ENCODE assay signal across 24 cellular contexts in the genomic region with DNA sequence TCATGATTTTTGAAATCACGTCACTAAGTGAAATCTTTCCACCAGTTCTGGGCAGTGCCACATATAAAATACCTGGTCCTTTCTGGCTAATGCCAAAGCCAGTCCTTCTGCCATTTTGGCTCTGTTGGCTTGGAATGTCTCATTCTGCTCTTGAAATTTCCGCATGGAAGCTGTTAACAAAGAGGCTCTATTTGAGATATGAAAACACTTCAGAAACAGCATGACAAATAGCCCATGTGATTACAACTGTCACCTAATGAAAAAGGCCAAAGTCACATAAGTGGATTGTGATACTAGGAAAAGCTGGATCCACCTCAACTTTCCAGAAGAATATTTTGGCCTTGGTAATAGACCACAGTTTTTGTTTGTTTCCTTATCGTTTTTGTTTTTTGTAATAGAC.
"Had no signal": no experiment of that assay in that cellular context is flagged by ENCODE, and none has a peak within 500 bp of the region (broad histone marks: within the 10 kb centered on the region; RNA-seq: fewer than 3 reads in every experiment).

No MANE protein-coding gene starts in this region.

- DNase-seq: KBM-7, MV-4-11, NCI-H1048, NCI-H1105, NCI-H1417, NCI-H1436 treated with DMSO at 0.1 percent for 48 hours, NCI-H1694, NCI-H187 treated with DMSO at 0.1 percent for 48 hours, NCI-H2081 treated with DMSO at 0.1 percent for 48 hours, NCI-H2171, NCI-H226, NCI-H446, NCI-H510A, NCI-H524 treated with DMSO at 0.1 percent for 48 hours, NCI-H69, NCI-H774, PC-3, Right ventricle myocardium superior, RPMI8226, SIG-M5, SK-N-SH, SW 1271, T-cell had no signal

- ATAC-seq: Panc1, PC-3, T-cell had no signal
